ENCODE assay signal across 1 cellular context in the genomic region with DNA sequence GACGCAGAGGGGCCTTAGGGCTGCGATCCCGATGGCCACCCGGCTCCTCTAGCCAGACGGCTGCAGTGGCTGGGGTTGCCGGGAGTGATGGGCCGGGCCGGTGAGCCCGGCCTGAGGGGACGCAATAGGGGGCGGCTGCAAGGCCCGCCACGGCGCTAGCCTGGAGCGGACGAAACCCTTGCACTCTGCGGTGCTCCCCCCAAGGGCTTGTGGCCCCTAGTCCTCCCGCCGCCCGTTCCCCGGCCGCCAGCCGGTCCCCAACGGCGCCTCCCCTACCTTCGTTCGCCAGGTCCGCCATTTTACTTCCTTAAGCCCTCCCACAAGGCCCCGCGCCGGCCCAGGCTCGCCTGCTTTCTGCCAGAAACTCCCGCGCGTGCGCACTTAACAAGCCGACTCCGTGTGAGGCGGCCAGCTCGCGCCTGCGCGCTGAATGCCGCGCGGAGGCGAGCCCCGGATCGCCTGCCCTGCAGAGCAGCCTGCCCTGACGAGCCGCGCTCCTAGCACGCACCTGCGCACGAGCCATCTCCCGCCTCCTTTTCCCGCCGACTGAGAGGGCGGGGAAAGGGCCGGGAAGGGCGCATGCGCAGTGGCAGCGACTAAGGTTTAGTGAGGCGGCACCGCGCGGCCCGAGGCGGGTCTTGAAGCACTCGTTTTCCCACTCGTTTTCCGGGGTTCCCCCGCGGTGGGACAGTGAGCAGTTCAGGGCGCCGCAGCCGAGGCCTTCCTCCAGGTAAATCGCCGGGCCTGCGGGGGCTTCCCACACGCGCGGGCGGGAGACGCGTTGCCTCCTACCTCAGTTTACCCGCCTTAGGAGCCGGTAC.
TF ChIP-seq lines count a peak whose summit lies in the region.

A gene with protein sequence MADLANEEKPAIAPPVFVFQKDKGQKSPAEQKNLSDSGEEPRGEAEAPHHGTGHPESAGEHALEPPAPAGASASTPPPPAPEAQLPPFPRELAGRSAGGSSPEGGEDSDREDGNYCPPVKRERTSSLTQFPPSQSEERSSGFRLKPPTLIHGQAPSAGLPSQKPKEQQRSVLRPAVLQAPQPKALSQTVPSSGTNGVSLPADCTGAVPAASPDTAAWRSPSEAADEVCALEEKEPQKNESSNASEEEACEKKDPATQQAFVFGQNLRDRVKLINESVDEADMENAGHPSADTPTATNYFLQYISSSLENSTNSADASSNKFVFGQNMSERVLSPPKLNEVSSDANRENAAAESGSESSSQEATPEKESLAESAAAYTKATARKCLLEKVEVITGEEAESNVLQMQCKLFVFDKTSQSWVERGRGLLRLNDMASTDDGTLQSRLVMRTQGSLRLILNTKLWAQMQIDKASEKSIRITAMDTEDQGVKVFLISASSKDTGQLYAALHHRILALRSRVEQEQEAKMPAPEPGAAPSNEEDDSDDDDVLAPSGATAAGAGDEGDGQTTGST (minus strand): TSS at position 356 of the 821 bp plus-strand sequence. CDS start 58 bp downstream, at position 298.

TF ChIP-seq in H1, 55 proteins besides CTCF, POLR2A, EP300 and RAD21 (continues in another document):
- TF ChIP-seq RNF2 (IDR thresholded peaks at IDR 0.05; ENCODE audit: borderline replicate concordance, low read depth, low read length, missing control alignments, poor library complexity, severe bottlenecking) (no peak), GTF2F1 (IDR thresholded peaks at IDR 0.05; ENCODE audit: borderline replicate concordance, low read depth, low read length) (peak; percentile 74), SP2 (IDR thresholded peaks at IDR 0.05; ENCODE audit: low read length) (no peak), POLR2AphosphoS5 (IDR thresholded peaks at IDR 0.05; ENCODE audit: low read depth, low read length) (peak; percentile 68), RXRA (IDR thresholded peaks at IDR 0.05; ENCODE audit: insufficient read depth, low read depth, low read length) (no peak), CBX8 (IDR thresholded peaks at IDR 0.05; ENCODE audit: borderline replicate concordance, low read depth, low read length) (no peak), FOSL1 (IDR thresholded peaks at IDR 0.05; ENCODE audit: insufficient read depth, low read depth, low read length) (no peak), EGR1 (IDR thresholded peaks at IDR 0.05; ENCODE audit: borderline replicate concordance, low read depth, low read length) (no peak), MAFK (IDR thresholded peaks at IDR 0.05; ENCODE audit: low read depth, low read length) (no peak), TCF12 (IDR thresholded peaks at IDR 0.05; ENCODE audit: low read depth, low read length) (peak; percentile 81; the same call in 1 of the 2 replicates), CEBPB (IDR thresholded peaks at IDR 0.05; ENCODE audit: low read depth, low read length) (no peak), SAP30 (IDR thresholded peaks at IDR 0.05; ENCODE audit: insufficient read depth, insufficient replicate concordance, low read length) (no peak), TBP (IDR thresholded peaks at IDR 0.05; ENCODE audit: low read depth, low read length) (peak; percentile 90), CREB1 (IDR thresholded peaks at IDR 0.05) (no peak; the same call in 1 of the 2 replicates), SP4 (IDR thresholded peaks at IDR 0.05; ENCODE audit: low read length) (peak; percentile 78; the same call in 1 of the 2 replicates), JUND (IDR thresholded peaks at IDR 0.05; ENCODE audit: low read length) (no peak), CHD2 (IDR thresholded peaks at IDR 0.05; ENCODE audit: low read length) (peak; percentile 60; the same call in 1 of the 2 replicates), YY1 (IDR thresholded peaks at IDR 0.05; ENCODE audit: low read depth, low read length) (peak; percentile 96), PHF8 (conservative IDR thresholded peaks at IDR 0.05; ENCODE audit: low read depth, low read length) (peak; percentile 78), BRCA1 (IDR thresholded peaks at IDR 0.05; ENCODE audit: low read depth, low read length) (no peak), NRF1 (IDR thresholded peaks at IDR 0.05; ENCODE audit: low read depth, low read length) (peak; percentile 98), SIRT6 (IDR thresholded peaks at IDR 0.05; ENCODE audit: low read length) (no peak), CBX5 (IDR thresholded peaks at IDR 0.05; ENCODE audit: low read depth, low read length) (no peak), TEAD4 (IDR thresholded peaks at IDR 0.05; ENCODE audit: low read depth, low read length) (no peak), CHD1 (IDR thresholded peaks at IDR 0.05; ENCODE audit: low read depth, low read length) (no peak), KDM1A (IDR thresholded peaks at IDR 0.05; ENCODE audit: borderline replicate concordance, low read length) (no peak), JUN (IDR thresholded peaks at IDR 0.05; ENCODE audit: low read depth, low read length) (no peak), SUZ12 (IDR thresholded peaks at IDR 0.05; ENCODE audit: low read length) (no peak), KDM4A (IDR thresholded peaks at IDR 0.05; ENCODE audit: low read depth, low read length, severe bottlenecking) (peak; percentile 65), POU5F1 (IDR thresholded peaks at IDR 0.05; ENCODE audit: low read depth, low read length) (no peak), SIN3A (conservative IDR thresholded peaks at IDR 0.05 in 1 of 2, IDR thresholded peaks at IDR 0.05 in 1 of 2; ENCODE audit: low read depth in 1 of 2, low read length in 2 of 2) (0 out of 4 replicates have a peak, but pooled peaks of 1 of the 2 experiments have one; percentile 31), SP1 (IDR thresholded peaks at IDR 0.05; ENCODE audit: low read depth, low read length) (peak; percentile 29; the same call in 1 of the 2 replicates), GABPA (IDR thresholded peaks at IDR 0.05; ENCODE audit: borderline replicate concordance, insufficient read depth, low read length) (no peak), TAF7 (optimal IDR thresholded peaks at IDR 0.05; ENCODE audit: borderline replicate concordance, low read depth, low read length) (peak; percentile 42), SRF (IDR thresholded peaks at IDR 0.05; ENCODE audit: low read depth, low read length) (no peak), EZH2 (IDR thresholded peaks at IDR 0.05; ENCODE audit: low read depth, low read length, severe bottlenecking) (no peak), SIX5 (IDR thresholded peaks at IDR 0.05; ENCODE audit: low read depth, low read length) (no peak), KDM5A (IDR thresholded peaks at IDR 0.05; ENCODE audit: low read length) (peak; percentile 89), TAF1 (IDR thresholded peaks at IDR 0.05; ENCODE audit: low read depth, low read length) (peak; percentile 96), RBBP5 (IDR thresholded peaks at IDR 0.05; ENCODE audit: borderline replicate concordance, low read depth, low read length) (peak; percentile 80; the same call in 1 of the 2 replicates), HDAC2 (IDR thresholded peaks at IDR 0.05; ENCODE audit: borderline replicate concordance in 1 of 2, low read depth in 2 of 2, low read length in 2 of 2) (no peak; a peak in 1 of 4 replicates), NANOG (IDR thresholded peaks at IDR 0.05; ENCODE audit: insufficient read depth, low read depth, low read length, poor library complexity, severe bottlenecking) (no peak)
- TF ChIP-seq, protein P1, sequence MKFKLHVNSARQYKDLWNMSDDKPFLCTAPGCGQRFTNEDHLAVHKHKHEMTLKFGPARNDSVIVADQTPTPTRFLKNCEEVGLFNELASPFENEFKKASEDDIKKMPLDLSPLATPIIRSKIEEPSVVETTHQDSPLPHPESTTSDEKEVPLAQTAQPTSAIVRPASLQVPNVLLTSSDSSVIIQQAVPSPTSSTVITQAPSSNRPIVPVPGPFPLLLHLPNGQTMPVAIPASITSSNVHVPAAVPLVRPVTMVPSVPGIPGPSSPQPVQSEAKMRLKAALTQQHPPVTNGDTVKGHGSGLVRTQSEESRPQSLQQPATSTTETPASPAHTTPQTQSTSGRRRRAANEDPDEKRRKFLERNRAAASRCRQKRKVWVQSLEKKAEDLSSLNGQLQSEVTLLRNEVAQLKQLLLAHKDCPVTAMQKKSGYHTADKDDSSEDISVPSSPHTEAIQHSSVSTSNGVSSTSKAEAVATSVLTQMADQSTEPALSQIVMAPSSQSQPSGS (IDR thresholded peaks at IDR 0.05; ENCODE audit: low read length), result no peak
- TF ChIP-seq, protein P2, sequence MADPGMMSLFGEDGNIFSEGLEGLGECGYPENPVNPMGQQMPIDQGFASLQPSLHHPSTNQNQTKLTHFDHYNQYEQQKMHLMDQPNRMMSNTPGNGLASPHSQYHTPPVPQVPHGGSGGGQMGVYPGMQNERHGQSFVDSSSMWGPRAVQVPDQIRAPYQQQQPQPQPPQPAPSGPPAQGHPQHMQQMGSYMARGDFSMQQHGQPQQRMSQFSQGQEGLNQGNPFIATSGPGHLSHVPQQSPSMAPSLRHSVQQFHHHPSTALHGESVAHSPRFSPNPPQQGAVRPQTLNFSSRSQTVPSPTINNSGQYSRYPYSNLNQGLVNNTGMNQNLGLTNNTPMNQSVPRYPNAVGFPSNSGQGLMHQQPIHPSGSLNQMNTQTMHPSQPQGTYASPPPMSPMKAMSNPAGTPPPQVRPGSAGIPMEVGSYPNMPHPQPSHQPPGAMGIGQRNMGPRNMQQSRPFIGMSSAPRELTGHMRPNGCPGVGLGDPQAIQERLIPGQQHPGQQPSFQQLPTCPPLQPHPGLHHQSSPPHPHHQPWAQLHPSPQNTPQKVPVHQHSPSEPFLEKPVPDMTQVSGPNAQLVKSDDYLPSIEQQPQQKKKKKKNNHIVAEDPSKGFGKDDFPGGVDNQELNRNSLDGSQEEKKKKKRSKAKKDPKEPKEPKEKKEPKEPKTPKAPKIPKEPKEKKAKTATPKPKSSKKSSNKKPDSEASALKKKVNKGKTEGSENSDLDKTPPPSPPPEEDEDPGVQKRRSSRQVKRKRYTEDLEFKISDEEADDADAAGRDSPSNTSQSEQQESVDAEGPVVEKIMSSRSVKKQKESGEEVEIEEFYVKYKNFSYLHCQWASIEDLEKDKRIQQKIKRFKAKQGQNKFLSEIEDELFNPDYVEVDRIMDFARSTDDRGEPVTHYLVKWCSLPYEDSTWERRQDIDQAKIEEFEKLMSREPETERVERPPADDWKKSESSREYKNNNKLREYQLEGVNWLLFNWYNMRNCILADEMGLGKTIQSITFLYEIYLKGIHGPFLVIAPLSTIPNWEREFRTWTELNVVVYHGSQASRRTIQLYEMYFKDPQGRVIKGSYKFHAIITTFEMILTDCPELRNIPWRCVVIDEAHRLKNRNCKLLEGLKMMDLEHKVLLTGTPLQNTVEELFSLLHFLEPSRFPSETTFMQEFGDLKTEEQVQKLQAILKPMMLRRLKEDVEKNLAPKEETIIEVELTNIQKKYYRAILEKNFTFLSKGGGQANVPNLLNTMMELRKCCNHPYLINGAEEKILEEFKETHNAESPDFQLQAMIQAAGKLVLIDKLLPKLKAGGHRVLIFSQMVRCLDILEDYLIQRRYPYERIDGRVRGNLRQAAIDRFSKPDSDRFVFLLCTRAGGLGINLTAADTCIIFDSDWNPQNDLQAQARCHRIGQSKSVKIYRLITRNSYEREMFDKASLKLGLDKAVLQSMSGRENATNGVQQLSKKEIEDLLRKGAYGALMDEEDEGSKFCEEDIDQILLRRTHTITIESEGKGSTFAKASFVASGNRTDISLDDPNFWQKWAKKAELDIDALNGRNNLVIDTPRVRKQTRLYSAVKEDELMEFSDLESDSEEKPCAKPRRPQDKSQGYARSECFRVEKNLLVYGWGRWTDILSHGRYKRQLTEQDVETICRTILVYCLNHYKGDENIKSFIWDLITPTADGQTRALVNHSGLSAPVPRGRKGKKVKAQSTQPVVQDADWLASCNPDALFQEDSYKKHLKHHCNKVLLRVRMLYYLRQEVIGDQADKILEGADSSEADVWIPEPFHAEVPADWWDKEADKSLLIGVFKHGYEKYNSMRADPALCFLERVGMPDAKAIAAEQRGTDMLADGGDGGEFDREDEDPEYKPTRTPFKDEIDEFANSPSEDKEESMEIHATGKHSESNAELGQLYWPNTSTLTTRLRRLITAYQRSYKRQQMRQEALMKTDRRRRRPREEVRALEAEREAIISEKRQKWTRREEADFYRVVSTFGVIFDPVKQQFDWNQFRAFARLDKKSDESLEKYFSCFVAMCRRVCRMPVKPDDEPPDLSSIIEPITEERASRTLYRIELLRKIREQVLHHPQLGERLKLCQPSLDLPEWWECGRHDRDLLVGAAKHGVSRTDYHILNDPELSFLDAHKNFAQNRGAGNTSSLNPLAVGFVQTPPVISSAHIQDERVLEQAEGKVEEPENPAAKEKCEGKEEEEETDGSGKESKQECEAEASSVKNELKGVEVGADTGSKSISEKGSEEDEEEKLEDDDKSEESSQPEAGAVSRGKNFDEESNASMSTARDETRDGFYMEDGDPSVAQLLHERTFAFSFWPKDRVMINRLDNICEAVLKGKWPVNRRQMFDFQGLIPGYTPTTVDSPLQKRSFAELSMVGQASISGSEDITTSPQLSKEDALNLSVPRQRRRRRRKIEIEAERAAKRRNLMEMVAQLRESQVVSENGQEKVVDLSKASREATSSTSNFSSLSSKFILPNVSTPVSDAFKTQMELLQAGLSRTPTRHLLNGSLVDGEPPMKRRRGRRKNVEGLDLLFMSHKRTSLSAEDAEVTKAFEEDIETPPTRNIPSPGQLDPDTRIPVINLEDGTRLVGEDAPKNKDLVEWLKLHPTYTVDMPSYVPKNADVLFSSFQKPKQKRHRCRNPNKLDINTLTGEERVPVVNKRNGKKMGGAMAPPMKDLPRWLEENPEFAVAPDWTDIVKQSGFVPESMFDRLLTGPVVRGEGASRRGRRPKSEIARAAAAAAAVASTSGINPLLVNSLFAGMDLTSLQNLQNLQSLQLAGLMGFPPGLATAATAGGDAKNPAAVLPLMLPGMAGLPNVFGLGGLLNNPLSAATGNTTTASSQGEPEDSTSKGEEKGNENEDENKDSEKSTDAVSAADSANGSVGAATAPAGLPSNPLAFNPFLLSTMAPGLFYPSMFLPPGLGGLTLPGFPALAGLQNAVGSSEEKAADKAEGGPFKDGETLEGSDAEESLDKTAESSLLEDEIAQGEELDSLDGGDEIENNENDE (IDR thresholded peaks at IDR 0.05; ENCODE audit: insufficient replicate concordance, low read length), result no peak
- TF ChIP-seq, protein P3, sequence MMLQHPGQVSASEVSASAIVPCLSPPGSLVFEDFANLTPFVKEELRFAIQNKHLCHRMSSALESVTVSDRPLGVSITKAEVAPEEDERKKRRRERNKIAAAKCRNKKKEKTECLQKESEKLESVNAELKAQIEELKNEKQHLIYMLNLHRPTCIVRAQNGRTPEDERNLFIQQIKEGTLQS (IDR thresholded peaks at IDR 0.05; ENCODE audit: insufficient read depth, low read depth, low read length), result no peak
- TF ChIP-seq, protein P4, sequence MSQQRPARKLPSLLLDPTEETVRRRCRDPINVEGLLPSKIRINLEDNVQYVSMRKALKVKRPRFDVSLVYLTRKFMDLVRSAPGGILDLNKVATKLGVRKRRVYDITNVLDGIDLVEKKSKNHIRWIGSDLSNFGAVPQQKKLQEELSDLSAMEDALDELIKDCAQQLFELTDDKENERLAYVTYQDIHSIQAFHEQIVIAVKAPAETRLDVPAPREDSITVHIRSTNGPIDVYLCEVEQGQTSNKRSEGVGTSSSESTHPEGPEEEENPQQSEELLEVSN (IDR thresholded peaks at IDR 0.05), result peak; percentile 100
- TF ChIP-seq, protein P5, sequence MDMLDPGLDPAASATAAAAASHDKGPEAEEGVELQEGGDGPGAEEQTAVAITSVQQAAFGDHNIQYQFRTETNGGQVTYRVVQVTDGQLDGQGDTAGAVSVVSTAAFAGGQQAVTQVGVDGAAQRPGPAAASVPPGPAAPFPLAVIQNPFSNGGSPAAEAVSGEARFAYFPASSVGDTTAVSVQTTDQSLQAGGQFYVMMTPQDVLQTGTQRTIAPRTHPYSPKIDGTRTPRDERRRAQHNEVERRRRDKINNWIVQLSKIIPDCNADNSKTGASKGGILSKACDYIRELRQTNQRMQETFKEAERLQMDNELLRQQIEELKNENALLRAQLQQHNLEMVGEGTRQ (IDR thresholded peaks at IDR 0.05; ENCODE audit: low read length), result peak; percentile 3; the same call in 1 of the 2 replicates
- TF ChIP-seq, protein P6, sequence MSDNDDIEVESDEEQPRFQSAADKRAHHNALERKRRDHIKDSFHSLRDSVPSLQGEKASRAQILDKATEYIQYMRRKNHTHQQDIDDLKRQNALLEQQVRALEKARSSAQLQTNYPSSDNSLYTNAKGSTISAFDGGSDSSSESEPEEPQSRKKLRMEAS (IDR thresholded peaks at IDR 0.05), result peak; percentile 100
